8 cellular contexts compared by ENCODE assay signal in the genomic region with DNA sequence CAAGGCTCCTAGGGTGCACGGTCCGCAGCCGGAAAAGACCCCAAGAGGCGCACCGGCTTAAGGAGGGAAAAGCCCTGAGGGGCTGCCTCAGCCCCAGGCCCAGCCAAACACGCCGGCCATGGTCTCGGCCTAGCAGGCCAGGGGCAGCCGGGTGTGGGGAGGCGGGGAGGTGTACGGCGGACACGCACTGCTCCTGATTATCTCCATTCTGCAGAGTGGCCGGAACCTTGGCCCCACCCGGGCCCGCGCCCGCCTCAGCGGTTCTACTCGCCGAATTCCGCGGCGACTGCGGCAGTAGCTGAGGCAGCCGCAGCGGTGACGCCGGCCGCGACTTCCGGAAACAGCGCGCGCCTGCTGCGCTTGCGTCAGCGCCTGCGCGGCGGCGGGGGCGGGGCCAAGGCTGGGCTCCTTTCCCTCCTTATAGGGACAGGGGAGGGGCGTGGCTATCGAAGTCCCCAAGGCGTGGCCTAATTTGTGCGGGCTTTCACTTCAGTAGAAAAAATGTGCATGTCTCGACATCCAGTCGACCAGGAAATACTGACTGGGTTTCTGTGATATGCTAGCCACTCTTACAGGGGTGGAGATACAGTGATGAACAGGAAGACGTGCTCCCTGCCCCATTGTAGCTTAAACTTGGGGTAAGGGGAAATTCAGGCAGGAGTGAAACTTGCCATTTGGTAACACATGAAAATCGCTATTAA.
DNase-seq lines count a peak whose midpoint lies in the region; ATAC-seq and TF ChIP-seq lines count a peak whose summit lies in the region.

A gene with protein sequence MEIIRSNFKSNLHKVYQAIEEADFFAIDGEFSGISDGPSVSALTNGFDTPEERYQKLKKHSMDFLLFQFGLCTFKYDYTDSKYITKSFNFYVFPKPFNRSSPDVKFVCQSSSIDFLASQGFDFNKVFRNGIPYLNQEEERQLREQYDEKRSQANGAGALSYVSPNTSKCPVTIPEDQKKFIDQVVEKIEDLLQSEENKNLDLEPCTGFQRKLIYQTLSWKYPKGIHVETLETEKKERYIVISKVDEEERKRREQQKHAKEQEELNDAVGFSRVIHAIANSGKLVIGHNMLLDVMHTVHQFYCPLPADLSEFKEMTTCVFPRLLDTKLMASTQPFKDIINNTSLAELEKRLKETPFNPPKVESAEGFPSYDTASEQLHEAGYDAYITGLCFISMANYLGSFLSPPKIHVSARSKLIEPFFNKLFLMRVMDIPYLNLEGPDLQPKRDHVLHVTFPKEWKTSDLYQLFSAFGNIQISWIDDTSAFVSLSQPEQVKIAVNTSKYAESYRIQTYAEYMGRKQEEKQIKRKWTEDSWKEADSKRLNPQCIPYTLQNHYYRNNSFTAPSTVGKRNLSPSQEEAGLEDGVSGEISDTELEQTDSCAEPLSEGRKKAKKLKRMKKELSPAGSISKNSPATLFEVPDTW (minus strand): TSS at position 342 of the 701 bp plus-strand sequence. CDS start 135 bp downstream, at position 207.

- peak within 1 kb of the TSS; percentile 97 for H3K27ac Mint-ChIP-seq in activated naive CD4-positive, alpha-beta T cell treated with anti-CD3 and anti-CD28 coated beads, Interleukin-2, amount 50 U/mL, for 24 hours

- no peaks in the 10 kb centered on the region for H3K9me3 Mint-ChIP-seq in activated naive CD4-positive, alpha-beta T cell treated with anti-CD3 and anti-CD28 coated beads, Interleukin-2, amount 50 U/mL, for 24 hours

- peak within 1 kb of the TSS; percentile 98 for H3K4me3 Mint-ChIP-seq in activated naive CD4-positive, alpha-beta T cell treated with anti-CD3 and anti-CD28 coated beads, Interleukin-2, amount 50 U/mL, for 24 hours

- peak; percentile 42 for ATAC-seq in HG02571 (IDR thresholded peaks at IDR 0.05; ENCODE audit: unreplicated experiment)
- ATAC-seq in SK-N-SH treated with all-trans-retinoic acid at 6 μM for 48 hours: peak; percentile 66

- H3K4me1 Mint-ChIP-seq in activated naive CD4-positive, alpha-beta T cell treated with anti-CD3 and anti-CD28 coated beads, Interleukin-2, amount 50 U/mL, for 24 hours: peaks cover 55% of the 10 kb centered on the region

- no peaks in the 10 kb centered on the region for H3K27me3 Mint-ChIP-seq in activated naive CD4-positive, alpha-beta T cell treated with anti-CD3 and anti-CD28 coated beads, Interleukin-2, amount 50 U/mL, for 24 hours

- peak; percentile 99 for DNase-seq in GM03348 (ENCODE audit: low spot score)
- DNase-seq in NCI-H1092 treated with DMSO at 0.1 percent for 48 hours (lab: John Stamatoyannopoulos, UW): peak; percentile 96
- DNase-seq in globus pallidus (ENCODE audit: low spot score): peak; percentile 92
- peak; percentile 57 to 96 (median 88) for DNase-seq in nucleus accumbens (lab: John Stamatoyannopoulos, UW)
- DNase-seq in superior temporal gyrus (ENCODE audit: extremely low spot score): peak; percentile 95

- H3K36me3 Mint-ChIP-seq in activated naive CD4-positive, alpha-beta T cell treated with anti-CD3 and anti-CD28 coated beads, Interleukin-2, amount 50 U/mL, for 24 hours: peaks cover 9% of the 10 kb centered on the region

TF ChIP-seq in SK-N-SH treated with all-trans-retinoic acid at 6 μM for 48 hours, 23 proteins besides CTCF, POLR2A, EP300 and RAD21:
- TF ChIP-seq PPARA (CRISPR knock-in tag; IDR thresholded peaks at IDR 0.05; ENCODE audit: borderline replicate concordance) (no peak), ARNTL (CRISPR knock-in tag; IDR thresholded peaks at IDR 0.05; ENCODE audit: borderline replicate concordance, low read depth) (no peak), TOX (CRISPR knock-in tag; IDR thresholded peaks at IDR 0.05; ENCODE audit: borderline replicate concordance) (no peak), ZNF70 (CRISPR knock-in tag; IDR thresholded peaks at IDR 0.05) (no peak), ESRRG (CRISPR knock-in tag; IDR thresholded peaks at IDR 0.05) (no peak), SNAI2 (CRISPR knock-in tag; IDR thresholded peaks at IDR 0.05) (no peak), RARB (CRISPR knock-in tag; IDR thresholded peaks at IDR 0.05) (no peak), BACH2 (CRISPR knock-in tag; IDR thresholded peaks at IDR 0.05; ENCODE audit: borderline replicate concordance) (no peak), TCF4 (CRISPR knock-in tag; IDR thresholded peaks at IDR 0.05; ENCODE audit: borderline replicate concordance) (no peak), ZFP3 (CRISPR knock-in tag; IDR thresholded peaks at IDR 0.05) (no peak), OSR1 (CRISPR knock-in tag; IDR thresholded peaks at IDR 0.05) (no peak)
- TF ChIP-seq, protein P1, sequence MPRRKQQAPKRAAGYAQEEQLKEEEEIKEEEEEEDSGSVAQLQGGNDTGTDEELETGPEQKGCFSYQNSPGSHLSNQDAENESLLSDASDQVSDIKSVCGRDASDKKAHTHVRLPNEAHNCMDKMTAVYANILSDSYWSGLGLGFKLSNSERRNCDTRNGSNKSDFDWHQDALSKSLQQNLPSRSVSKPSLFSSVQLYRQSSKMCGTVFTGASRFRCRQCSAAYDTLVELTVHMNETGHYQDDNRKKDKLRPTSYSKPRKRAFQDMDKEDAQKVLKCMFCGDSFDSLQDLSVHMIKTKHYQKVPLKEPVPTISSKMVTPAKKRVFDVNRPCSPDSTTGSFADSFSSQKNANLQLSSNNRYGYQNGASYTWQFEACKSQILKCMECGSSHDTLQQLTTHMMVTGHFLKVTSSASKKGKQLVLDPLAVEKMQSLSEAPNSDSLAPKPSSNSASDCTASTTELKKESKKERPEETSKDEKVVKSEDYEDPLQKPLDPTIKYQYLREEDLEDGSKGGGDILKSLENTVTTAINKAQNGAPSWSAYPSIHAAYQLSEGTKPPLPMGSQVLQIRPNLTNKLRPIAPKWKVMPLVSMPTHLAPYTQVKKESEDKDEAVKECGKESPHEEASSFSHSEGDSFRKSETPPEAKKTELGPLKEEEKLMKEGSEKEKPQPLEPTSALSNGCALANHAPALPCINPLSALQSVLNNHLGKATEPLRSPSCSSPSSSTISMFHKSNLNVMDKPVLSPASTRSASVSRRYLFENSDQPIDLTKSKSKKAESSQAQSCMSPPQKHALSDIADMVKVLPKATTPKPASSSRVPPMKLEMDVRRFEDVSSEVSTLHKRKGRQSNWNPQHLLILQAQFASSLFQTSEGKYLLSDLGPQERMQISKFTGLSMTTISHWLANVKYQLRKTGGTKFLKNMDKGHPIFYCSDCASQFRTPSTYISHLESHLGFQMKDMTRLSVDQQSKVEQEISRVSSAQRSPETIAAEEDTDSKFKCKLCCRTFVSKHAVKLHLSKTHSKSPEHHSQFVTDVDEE (CRISPR knock-in tag; IDR thresholded peaks at IDR 0.05): no peak
- TF ChIP-seq, protein P2, sequence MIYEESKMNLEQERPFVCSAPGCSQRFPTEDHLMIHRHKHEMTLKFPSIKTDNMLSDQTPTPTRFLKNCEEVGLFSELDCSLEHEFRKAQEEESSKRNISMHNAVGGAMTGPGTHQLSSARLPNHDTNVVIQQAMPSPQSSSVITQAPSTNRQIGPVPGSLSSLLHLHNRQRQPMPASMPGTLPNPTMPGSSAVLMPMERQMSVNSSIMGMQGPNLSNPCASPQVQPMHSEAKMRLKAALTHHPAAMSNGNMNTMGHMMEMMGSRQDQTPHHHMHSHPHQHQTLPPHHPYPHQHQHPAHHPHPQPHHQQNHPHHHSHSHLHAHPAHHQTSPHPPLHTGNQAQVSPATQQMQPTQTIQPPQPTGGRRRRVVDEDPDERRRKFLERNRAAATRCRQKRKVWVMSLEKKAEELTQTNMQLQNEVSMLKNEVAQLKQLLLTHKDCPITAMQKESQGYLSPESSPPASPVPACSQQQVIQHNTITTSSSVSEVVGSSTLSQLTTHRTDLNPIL (CRISPR knock-in tag; IDR thresholded peaks at IDR 0.05; ENCODE audit: low read depth): no peak
- TF ChIP-seq, protein P3, sequence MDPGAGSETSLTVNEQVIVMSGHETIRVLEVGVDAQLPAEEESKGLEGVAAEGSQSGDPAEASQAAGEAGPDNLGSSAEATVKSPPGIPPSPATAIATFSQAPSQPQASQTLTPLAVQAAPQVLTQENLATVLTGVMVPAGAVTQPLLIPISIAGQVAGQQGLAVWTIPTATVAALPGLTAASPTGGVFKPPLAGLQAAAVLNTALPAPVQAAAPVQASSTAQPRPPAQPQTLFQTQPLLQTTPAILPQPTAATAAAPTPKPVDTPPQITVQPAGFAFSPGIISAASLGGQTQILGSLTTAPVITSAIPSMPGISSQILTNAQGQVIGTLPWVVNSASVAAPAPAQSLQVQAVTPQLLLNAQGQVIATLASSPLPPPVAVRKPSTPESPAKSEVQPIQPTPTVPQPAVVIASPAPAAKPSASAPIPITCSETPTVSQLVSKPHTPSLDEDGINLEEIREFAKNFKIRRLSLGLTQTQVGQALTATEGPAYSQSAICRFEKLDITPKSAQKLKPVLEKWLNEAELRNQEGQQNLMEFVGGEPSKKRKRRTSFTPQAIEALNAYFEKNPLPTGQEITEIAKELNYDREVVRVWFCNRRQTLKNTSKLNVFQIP (CRISPR knock-in tag; IDR thresholded peaks at IDR 0.05; ENCODE audit: borderline replicate concordance, low read depth): no peak

Comparison
In these comparisons a context has a peak if more than half of its experiments do, and no peak if none do; other contexts are left out.
1. Peak in every context shown above with its lines: DNase-seq and ATAC-seq.